ENCODE assay signal across 1 cellular context in the genomic region with DNA sequence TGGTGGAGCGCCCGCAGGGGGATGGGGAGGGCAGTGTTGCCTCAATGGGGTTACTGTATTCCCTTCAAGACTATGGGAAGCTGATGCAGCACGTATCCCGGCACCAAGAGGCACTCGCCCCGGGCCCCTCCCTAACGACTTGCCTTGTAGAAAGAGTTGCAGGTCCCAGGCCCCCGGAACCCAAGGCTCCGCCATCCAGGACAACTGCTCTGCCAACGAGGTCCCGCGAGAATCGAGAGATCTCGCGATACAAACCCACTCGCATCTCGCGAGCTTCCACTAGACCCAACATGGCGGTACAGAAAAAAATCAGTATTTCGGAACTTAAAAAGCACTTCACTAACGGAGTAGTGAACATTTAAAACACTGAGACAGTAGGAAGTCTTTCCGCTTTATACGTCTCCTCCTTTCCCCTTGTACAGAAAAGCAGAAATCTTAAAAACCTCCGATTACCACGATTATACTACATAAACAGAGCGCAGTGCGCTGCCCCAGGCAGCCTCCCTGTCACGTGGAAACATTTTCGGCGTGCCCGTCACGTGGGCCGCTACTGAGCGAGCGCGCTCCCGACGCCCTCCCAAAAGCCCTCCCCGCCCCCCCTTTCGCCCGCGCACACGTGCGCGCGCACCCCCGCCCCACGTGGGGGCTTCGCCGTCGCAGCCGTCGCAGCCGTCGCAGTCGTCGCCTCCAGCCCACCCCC.
TF ChIP-seq lines count a peak whose summit lies in the region.

Gene ZZZ3 (minus strand): TSS at position 217 of the 700 bp plus-strand sequence. CDS start 49,304 bp downstream, outside the sequence.

TF ChIP-seq in HepG2, 621 proteins besides CTCF, POLR2A, EP300 and RAD21 (continued from another document):
- TF ChIP-seq ZNF597 (CRISPR knock-in tag; IDR thresholded peaks at IDR 0.05) (no peak), ZBTB46 (CRISPR knock-in tag; IDR thresholded peaks at IDR 0.05; ENCODE audit: borderline replicate concordance) (no peak), NR2F6 (IDR thresholded peaks at IDR 0.05) (no peak), NR2F6 (CRISPR knock-in tag; IDR thresholded peaks at IDR 0.05) (no peak; the same call in 1 of the 2 replicates), HNRNPUL1 (IDR thresholded peaks at IDR 0.05; ENCODE audit: low read depth, low read length) (no peak), ZNF782 (CRISPR knock-in tag; IDR thresholded peaks at IDR 0.05; ENCODE audit: borderline replicate concordance) (no peak), CENPBD1 (CRISPR knock-in tag; IDR thresholded peaks at IDR 0.05; ENCODE audit: borderline replicate concordance, low read depth) (no peak)
